Comparison of ENCODE assay signal across 38 cellular contexts in the genomic region with DNA sequence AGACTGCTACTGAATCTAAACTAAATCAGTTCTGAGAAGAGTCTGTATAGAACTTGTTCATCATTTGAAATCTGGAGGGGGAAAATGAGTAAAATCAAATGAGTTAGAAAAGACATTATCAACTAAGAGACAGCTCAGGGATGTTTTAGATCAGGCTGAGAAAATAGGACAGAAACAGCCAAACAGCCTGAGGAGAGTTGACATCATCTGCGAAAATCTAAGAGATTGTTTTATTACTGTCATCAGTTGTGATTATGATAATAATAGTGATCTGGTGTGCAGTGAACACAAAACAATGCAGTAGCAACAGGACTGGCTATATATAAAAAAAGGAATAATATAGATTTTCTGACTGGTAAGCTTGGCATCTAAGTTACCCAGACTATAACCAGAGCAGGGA.
"Had no signal": no experiment of that assay in that cellular context is flagged by ENCODE, and none has a peak within 500 bp of the region (broad histone marks: within the 10 kb centered on the region; RNA-seq: fewer than 3 reads in every experiment).

No MANE protein-coding gene starts in this region.

- H3K27ac ChIP-seq: ascending aorta, cardiac muscle cell, VCaP had no signal

- H3K27me3 Mint-ChIP-seq: activated B cell treated with CpG ODN at 0.5 μM for 24 hours; activated CD4-positive, alpha-beta memory T cell treated with anti-CD3 and anti-CD28 coated beads, Interleukin-2, amount 10 ng/mL, durations not matched to agents 7 days and 5 days; activated CD4-positive, alpha-beta T cell treated with anti-CD3 and anti-CD28 coated beads, Interleukin-2, amount 10 ng/mL, durations not matched to agents 24 days and 14 days; activated CD8-positive, alpha-beta memory T cell treated with anti-CD3 and anti-CD28 coated beads, Interleukin-2, amount 10 ng/mL, durations not matched to agents 7 days and 5 days; activated naive CD4-positive, alpha-beta T cell treated with anti-CD3 and anti-CD28 coated beads, Interleukin-2, amount 10 ng/mL, durations not matched to agents 7 days and 5 days; activated naive CD4-positive, alpha-beta T cell treated with anti-CD3 and anti-CD28 coated beads, Interleukin-2, amount 50 U/mL, for 24 hours; activated naive CD8-positive, alpha-beta T cell; activated naive CD8-positive, alpha-beta T cell treated with anti-CD3 and anti-CD28 coated beads, Interleukin-2, amount 10 ng/mL, durations not matched to agents 7 days and 5 days; activated naive CD8-positive, alpha-beta T cell treated with anti-CD3 and anti-CD28 coated beads, Interleukin-2, amount 50 U/mL, for 24 hours; activated T-cell treated with anti-CD3 and anti-CD28 coated beads, Interleukin-2, amount 50 U/mL, for 24 hours; brain; central memory CD8-positive, alpha-beta T cell had no signal

- H3K4me3 ChIP-seq: ascending aorta, cardiac muscle cell had no signal

- H3K36me3 Mint-ChIP-seq: activated CD8-positive, alpha-beta memory T cell treated with anti-CD3 and anti-CD28 coated beads, Interleukin-2, amount 10 ng/mL, durations not matched to agents 7 days and 5 days; activated naive CD4-positive, alpha-beta T cell treated with anti-CD3 and anti-CD28 coated beads, Interleukin-2, amount 10 ng/mL, durations not matched to agents 7 days and 5 days; activated naive CD4-positive, alpha-beta T cell treated with anti-CD3 and anti-CD28 coated beads, Interleukin-2, amount 50 U/mL, for 24 hours; activated naive CD8-positive, alpha-beta T cell; activated naive CD8-positive, alpha-beta T cell treated with anti-CD3 and anti-CD28 coated beads, Interleukin-2, amount 10 ng/mL, durations not matched to agents 7 days and 5 days; brain had no signal

- H3K9me3 Mint-ChIP-seq: activated CD4-positive, alpha-beta memory T cell treated with anti-CD3 and anti-CD28 coated beads, Interleukin-2, amount 10 ng/mL, durations not matched to agents 7 days and 5 days; activated CD4-positive, alpha-beta T cell treated with anti-CD3 and anti-CD28 coated beads, Interleukin-2, amount 10 ng/mL, durations not matched to agents 24 days and 14 days; activated naive CD4-positive, alpha-beta T cell treated with anti-CD3 and anti-CD28 coated beads, Interleukin-2, amount 10 ng/mL, durations not matched to agents 7 days and 5 days; activated naive CD8-positive, alpha-beta T cell treated with anti-CD3 and anti-CD28 coated beads, Interleukin-2, amount 10 ng/mL, durations not matched to agents 7 days and 5 days; activated naive CD8-positive, alpha-beta T cell treated with anti-CD3 and anti-CD28 coated beads, Interleukin-2, amount 50 U/mL, for 24 hours; activated T-cell treated with anti-CD3 and anti-CD28 coated beads, Interleukin-2, amount 50 U/mL, for 24 hours; activated T-helper 2 cell treated with anti-CD3 and anti-CD28 coated beads, Interferon-gamma antibody, Interleukin-2, Interleukin-4, amounts not matched to agents 10 μg/mL and 5 μg/mL and 100 μg/mL, durations not matched to agents 14 hours and 24 hours and 36 hours; brain; T-helper 1 cell treated with Interleukin-12 subunit alpha and Interleukin-12 subunit beta and Interleukin-4 antibody, amounts not matched to agents 30 μg/mL and 1 μg/mL, for 36 hours had no signal

- ATAC-seq: activated CD8-positive, alpha-beta memory T cell treated with anti-CD3 and anti-CD28 coated beads, Interleukin-2, amount 10 ng/mL, durations not matched to agents 7 days and 5 days; activated CD8-positive, alpha-beta T cell treated with anti-CD3 and anti-CD28 coated beads, Interleukin-2, amount 10 ng/mL, durations not matched to agents 7 days and 5 days; activated naive CD8-positive, alpha-beta T cell treated with anti-CD3 and anti-CD28 coated beads, Interleukin-2, amount 50 U/mL, for 24 hours had no signal

- H3K27ac Mint-ChIP-seq: activated B cell treated with CpG ODN at 0.5 μM for 24 hours; activated CD4-positive, alpha-beta memory T cell treated with anti-CD3 and anti-CD28 coated beads, Interleukin-2, amount 10 ng/mL, durations not matched to agents 7 days and 5 days; activated CD4-positive, alpha-beta T cell treated with anti-CD3 and anti-CD28 coated beads, Interleukin-2, amount 10 ng/mL, durations not matched to agents 24 days and 14 days; activated CD8-positive, alpha-beta memory T cell treated with anti-CD3 and anti-CD28 coated beads, Interleukin-2, amount 10 ng/mL, durations not matched to agents 7 days and 5 days; activated CD8-positive, alpha-beta T cell treated with anti-CD3 and anti-CD28 coated beads, Interleukin-2, amount 10 ng/mL, durations not matched to agents 7 days and 5 days; activated naive CD4-positive, alpha-beta T cell treated with anti-CD3 and anti-CD28 coated beads, Interleukin-2, amount 10 ng/mL, durations not matched to agents 7 days and 5 days; activated naive CD4-positive, alpha-beta T cell treated with anti-CD3 and anti-CD28 coated beads, Interleukin-2, amount 50 U/mL, for 24 hours; activated naive CD8-positive, alpha-beta T cell; activated naive CD8-positive, alpha-beta T cell treated with anti-CD3 and anti-CD28 coated beads, Interleukin-2, amount 10 ng/mL, durations not matched to agents 7 days and 5 days; activated naive CD8-positive, alpha-beta T cell treated with anti-CD3 and anti-CD28 coated beads, Interleukin-2, amount 50 U/mL, for 24 hours; activated T-cell treated with anti-CD3 and anti-CD28 coated beads, Interleukin-2, amount 50 U/mL, for 24 hours; activated T-helper 2 cell treated with anti-CD3 and anti-CD28 coated beads, Interferon-gamma antibody, Interleukin-2, Interleukin-4, amounts not matched to agents 10 μg/mL and 5 μg/mL and 100 μg/mL, durations not matched to agents 14 hours and 24 hours and 36 hours; brain; T-helper 1 cell treated with Interleukin-12 subunit alpha and Interleukin-12 subunit beta and Interleukin-4 antibody, amounts not matched to agents 30 μg/mL and 1 μg/mL, for 36 hours; T-helper 2 cell treated with Interferon-gamma antibody and Interleukin-4, amounts not matched to agents 5 μg/mL and 100 μg/mL, for 36 hours had no signal

- H3K4me1 Mint-ChIP-seq: activated B cell treated with CpG ODN at 0.5 μM for 24 hours; activated CD4-positive, alpha-beta memory T cell treated with anti-CD3 and anti-CD28 coated beads, Interleukin-2, amount 10 ng/mL, durations not matched to agents 7 days and 5 days; activated CD4-positive, alpha-beta T cell treated with anti-CD3 and anti-CD28 coated beads, Interleukin-2, amount 10 ng/mL, durations not matched to agents 24 days and 14 days; activated CD8-positive, alpha-beta memory T cell treated with anti-CD3 and anti-CD28 coated beads, Interleukin-2, amount 10 ng/mL, durations not matched to agents 7 days and 5 days; activated naive CD4-positive, alpha-beta T cell treated with anti-CD3 and anti-CD28 coated beads, Interleukin-2, amount 10 ng/mL, durations not matched to agents 7 days and 5 days; activated naive CD4-positive, alpha-beta T cell treated with anti-CD3 and anti-CD28 coated beads, Interleukin-2, amount 50 U/mL, for 24 hours; activated naive CD8-positive, alpha-beta T cell treated with anti-CD3 and anti-CD28 coated beads, Interleukin-2, amount 10 ng/mL, durations not matched to agents 7 days and 5 days; activated naive CD8-positive, alpha-beta T cell treated with anti-CD3 and anti-CD28 coated beads, Interleukin-2, amount 50 U/mL, for 24 hours; central memory CD8-positive, alpha-beta T cell had no signal

- DNase-seq: activated B cell treated with CpG ODN at 0.5 μM for 24 hours; activated CD4-positive, alpha-beta memory T cell treated with anti-CD3 and anti-CD28 coated beads, Interleukin-2, amount 10 ng/mL, durations not matched to agents 7 days and 5 days; activated CD4-positive, alpha-beta T cell treated with anti-CD3 and anti-CD28 coated beads for 4 hours; activated CD4-positive, alpha-beta T cell treated with anti-CD3 and anti-CD28 coated beads, Interleukin-2, amount 10 ng/mL, durations not matched to agents 24 days and 14 days; activated CD4-positive, alpha-beta T cell treated with anti-CD3 and anti-CD28 coated beads, Interleukin-2, amount 50 U/mL, for 1 hour; activated CD4-positive, alpha-beta T cell treated with anti-CD3 and anti-CD28 coated beads, Interleukin-2, amount 50 U/mL, for 4 hours; activated CD4-positive, CD25-positive, alpha-beta regulatory T cell treated with anti-CD3 and anti-CD28 coated beads, Interleukin-2, amount 50 U/mL, for 72 hours; activated CD8-positive, alpha-beta memory T cell treated with anti-CD3 and anti-CD28 coated beads for 24 hours; activated CD8-positive, alpha-beta memory T cell treated with anti-CD3 and anti-CD28 coated beads, Interleukin-2, amount 10 ng/mL, durations not matched to agents 7 days and 5 days; activated CD8-positive, alpha-beta memory T cell treated with anti-CD3 and anti-CD28 coated beads, Interleukin-2, amount 50 U/mL, for 48 hours; activated CD8-positive, alpha-beta T cell treated with anti-CD3 and anti-CD28 coated beads, Interleukin-2, amount 10 ng/mL, durations not matched to agents 7 days and 5 days; activated effector memory CD4-positive, alpha-beta T cell treated with Interleukin-2 at 50 U/mL for 16 hours; activated gamma-delta T cell; activated naive CD4-positive, alpha-beta T cell treated with anti-CD3 and anti-CD28 coated beads, Interleukin-2, amount 10 ng/mL, durations not matched to agents 7 days and 5 days; activated naive CD4-positive, alpha-beta T cell treated with Interleukin-2 at 50 U/mL for 16 hours; activated naive CD8-positive, alpha-beta T cell treated with anti-CD3 and anti-CD28 coated beads, Interleukin-2, amount 10 ng/mL, durations not matched to agents 7 days and 5 days; activated naive CD8-positive, alpha-beta T cell treated with anti-CD3 and anti-CD28 coated beads, Interleukin-2, amount 50 U/mL, for 24 hours; activated T-cell treated with anti-CD3 and anti-CD28 coated beads, Interleukin-2, amount 50 U/mL, for 24 hours; activated T-cell treated with anti-CD3 and anti-CD28 coated beads, Interleukin-2, amount 50 U/mL, for 48 hours; amygdala; anterior cingulate cortex; caudate nucleus; cerebellar nuclear complex; T-helper 1 cell; T-helper 2 cell; T-helper 9 cell had no signal

- H3K36me3 ChIP-seq: ascending aorta, cardiac muscle cell had no signal

- H3K4me3 Mint-ChIP-seq: activated B cell treated with CpG ODN at 0.5 μM for 24 hours; activated CD4-positive, alpha-beta memory T cell treated with anti-CD3 and anti-CD28 coated beads, Interleukin-2, amount 10 ng/mL, durations not matched to agents 7 days and 5 days; activated CD4-positive, alpha-beta T cell treated with anti-CD3 and anti-CD28 coated beads, Interleukin-2, amount 10 ng/mL, durations not matched to agents 24 days and 14 days; activated CD8-positive, alpha-beta memory T cell treated with anti-CD3 and anti-CD28 coated beads, Interleukin-2, amount 10 ng/mL, durations not matched to agents 7 days and 5 days; activated CD8-positive, alpha-beta T cell treated with anti-CD3 and anti-CD28 coated beads, Interleukin-2, amount 10 ng/mL, durations not matched to agents 7 days and 5 days; activated naive CD4-positive, alpha-beta T cell treated with anti-CD3 and anti-CD28 coated beads, Interleukin-2, amount 10 ng/mL, durations not matched to agents 7 days and 5 days; activated naive CD4-positive, alpha-beta T cell treated with anti-CD3 and anti-CD28 coated beads, Interleukin-2, amount 50 U/mL, for 24 hours; activated naive CD8-positive, alpha-beta T cell; activated naive CD8-positive, alpha-beta T cell treated with anti-CD3 and anti-CD28 coated beads, Interleukin-2, amount 10 ng/mL, durations not matched to agents 7 days and 5 days; activated naive CD8-positive, alpha-beta T cell treated with anti-CD3 and anti-CD28 coated beads, Interleukin-2, amount 50 U/mL, for 24 hours; activated T-cell treated with anti-CD3 and anti-CD28 coated beads, Interleukin-2, amount 50 U/mL, for 24 hours; brain; central memory CD8-positive, alpha-beta T cell; T-helper 1 cell treated with Interleukin-12 subunit alpha and Interleukin-12 subunit beta and Interleukin-4 antibody, amounts not matched to agents 30 μg/mL and 1 μg/mL, for 36 hours; T-helper 2 cell treated with Interferon-gamma antibody and Interleukin-4, amounts not matched to agents 5 μg/mL and 100 μg/mL, for 36 hours had no signal

- FAIRE-seq: bronchial epithelial cell, TTC549 had no signal

- H3K27me3 ChIP-seq: ascending aorta, cardiac muscle cell had no signal

- H3K4me1 ChIP-seq: ascending aorta had no signal
